8 cellular contexts compared by ENCODE assay signal in genomic region chr5:8184455-8185063, GRCh38.
DNase-seq lines count a peak whose midpoint lies in the region; ATAC-seq and TF ChIP-seq lines count a peak whose summit lies in the region.

No MANE protein-coding gene starts in this region.

- no peaks in the 10 kb centered on the region for H3K9me3 ChIP-seq in liver (ENCODE audit: control insufficient read depth in 4 of 4, low read length in 3 of 4)

- DNase-seq in D341Med (ENCODE audit: low spot score) (peak; percentile 51), NCI-H2171 (lab: John Stamatoyannopoulos, UW) (peak; percentile 53), astrocyte of the hippocampus (ENCODE audit: low read depth, low spot score) (peak; percentile 17), hippocampal formation (lab: John Stamatoyannopoulos, UW) (no peak), GF-D8 (lab: John Stamatoyannopoulos, UW) (no peak)

- ATAC-seq in GM18873 (IDR thresholded peaks at IDR 0.05; ENCODE audit: low FRiP score, unreplicated experiment) = peak; percentile 82
- peak; percentile 85 for ATAC-seq in HG03045 (IDR thresholded peaks at IDR 0.05; ENCODE audit: unreplicated experiment)

- no peaks in the 10 kb centered on the region for H3K36me3 ChIP-seq in liver (ENCODE audit: control insufficient read depth in 4 of 4, insufficient read depth in 3 of 4, low read depth in 1 of 4, low read length in 3 of 4)

- TF ChIP-seq CTCF in liver (IDR thresholded peaks at IDR 0.05; ENCODE audit: low read depth, low read length, missing input control) = peak; percentile 62

- H3K9ac ChIP-seq in liver (ENCODE audit: low read depth in 1 of 2, low read length in 2 of 2) = no peak overlapping the region

- TF ChIP-seq RAD21 in liver (IDR thresholded peaks at IDR 0.05) = peak in 1 of 2 donors; percentile 39

- H3K27me3 ChIP-seq in liver (ENCODE audit: control insufficient read depth in 4 of 4, insufficient read depth in 4 of 4, low read length in 3 of 4) = peaks cover 0 to 6% (median 0%) of the 10 kb centered on the region in 4 donors

- H3K27ac ChIP-seq in liver (ENCODE audit: low read depth in 1 of 2, low read length in 2 of 2) = no peak overlapping the region

- no peaks in the 10 kb centered on the region for H3K4me1 ChIP-seq in liver (ENCODE audit: control insufficient read depth in 4 of 4, insufficient read depth in 4 of 4, low read length in 3 of 4)

- no peak overlapping the region for H3K4me3 ChIP-seq in liver (ENCODE audit: low read depth in 1 of 3, low read length in 3 of 3)

- 21% methylated on average over 5 of the region's 5 CpGs for WGBS in liver

TF ChIP-seq in liver, 16 proteins besides CTCF, POLR2A, EP300 and RAD21:
- TF ChIP-seq, protein P1, sequence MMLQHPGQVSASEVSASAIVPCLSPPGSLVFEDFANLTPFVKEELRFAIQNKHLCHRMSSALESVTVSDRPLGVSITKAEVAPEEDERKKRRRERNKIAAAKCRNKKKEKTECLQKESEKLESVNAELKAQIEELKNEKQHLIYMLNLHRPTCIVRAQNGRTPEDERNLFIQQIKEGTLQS (IDR thresholded peaks at IDR 0.05) = no peak
- TF ChIP-seq NR2F2 (IDR thresholded peaks at IDR 0.05) (no peak), REST (IDR thresholded peaks at IDR 0.05) (no peak), HNF4G (IDR thresholded peaks at IDR 0.05) (no peak), RXRA (IDR thresholded peaks at IDR 0.05) (no peak), JUND (IDR thresholded peaks at IDR 0.05) (no peak), FOXA1 (IDR thresholded peaks at IDR 0.05) (no peak), FOXA2 (IDR thresholded peaks at IDR 0.05) (no peak), YY1 (IDR thresholded peaks at IDR 0.05) (no peak), GABPA (IDR thresholded peaks at IDR 0.05 in 1 of 2, conservative IDR thresholded peaks at IDR 0.05 in 1 of 2) (no peak), SP1 (IDR thresholded peaks at IDR 0.05) (no peak), HNF4A (conservative IDR thresholded peaks at IDR 0.05) (no peak), EGR1 (IDR thresholded peaks at IDR 0.05; ENCODE audit: low read depth in 2 of 2) (no peak)
- TF ChIP-seq, protein P2, sequence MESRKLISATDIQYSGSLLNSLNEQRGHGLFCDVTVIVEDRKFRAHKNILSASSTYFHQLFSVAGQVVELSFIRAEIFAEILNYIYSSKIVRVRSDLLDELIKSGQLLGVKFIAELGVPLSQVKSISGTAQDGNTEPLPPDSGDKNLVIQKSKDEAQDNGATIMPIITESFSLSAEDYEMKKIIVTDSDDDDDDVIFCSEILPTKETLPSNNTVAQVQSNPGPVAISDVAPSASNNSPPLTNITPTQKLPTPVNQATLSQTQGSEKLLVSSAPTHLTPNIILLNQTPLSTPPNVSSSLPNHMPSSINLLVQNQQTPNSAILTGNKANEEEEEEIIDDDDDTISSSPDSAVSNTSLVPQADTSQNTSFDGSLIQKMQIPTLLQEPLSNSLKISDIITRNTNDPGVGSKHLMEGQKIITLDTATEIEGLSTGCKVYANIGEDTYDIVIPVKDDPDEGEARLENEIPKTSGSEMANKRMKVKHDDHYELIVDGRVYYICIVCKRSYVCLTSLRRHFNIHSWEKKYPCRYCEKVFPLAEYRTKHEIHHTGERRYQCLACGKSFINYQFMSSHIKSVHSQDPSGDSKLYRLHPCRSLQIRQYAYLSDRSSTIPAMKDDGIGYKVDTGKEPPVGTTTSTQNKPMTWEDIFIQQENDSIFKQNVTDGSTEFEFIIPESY (IDR thresholded peaks at IDR 0.05) = no peak
- TF ChIP-seq, protein P3, sequence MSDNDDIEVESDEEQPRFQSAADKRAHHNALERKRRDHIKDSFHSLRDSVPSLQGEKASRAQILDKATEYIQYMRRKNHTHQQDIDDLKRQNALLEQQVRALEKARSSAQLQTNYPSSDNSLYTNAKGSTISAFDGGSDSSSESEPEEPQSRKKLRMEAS (IDR thresholded peaks at IDR 0.05) = no peak

Comparison
In these comparisons a context has a peak if more than half of its experiments do, and no peak if none do; other contexts are left out.
1. DNase-seq: peak in D341Med (single experiment), NCI-H2171 (single experiment) and astrocyte of the hippocampus (single experiment); none in hippocampal formation (0 of 2) and GF-D8 (single experiment).